Comparison of ENCODE assay signal across 15 cellular contexts in genomic region chr18:26017929-26018328, GRCh38.
A peak's percentile ranks its signal among the peaks of the same experiment; 100 is the strongest.
DNase-seq lines count a peak whose midpoint lies in the region; ATAC-seq, FAIRE-seq and TF ChIP-seq lines count a peak whose summit lies in the region.
"Had no signal": no experiment of that assay in that cellular context is flagged by ENCODE, and none has a peak within 500 bp of the region (broad histone marks: within the 10 kb centered on the region; RNA-seq: fewer than 3 reads in every experiment).

No MANE protein-coding gene starts in this region.

- no peaks in the 10 kb centered on the region for H3K27me3 Mint-ChIP-seq in natural killer cell treated with Interleukin-12 subunit alpha and Interleukin-12 subunit beta and Interleukin-15 and Interleukin-18, amount 100 ng/mL, for 72 hours
- H3K27me3 Mint-ChIP-seq in CD8-positive, alpha-beta T cell (ENCODE audit: low read depth), result no peaks in the 10 kb centered on the region
- H3K27me3 Mint-ChIP-seq: activated CD4-positive, alpha-beta T cell treated with anti-CD3 and anti-CD28 coated beads, Interleukin-2, amount 10 ng/mL, durations not matched to agents 24 days and 14 days; central memory CD8-positive, alpha-beta T cell had no signal

- H3K4me1 ChIP-seq in effector memory CD4-positive, alpha-beta T cell (ENCODE audit: control insufficient read depth, insufficient read depth, low read length, poor library complexity, severe bottlenecking), result no peaks in the 10 kb centered on the region
- H3K4me1 ChIP-seq in CD8-positive, alpha-beta T cell (ENCODE audit: insufficient read depth, low read length), result no peaks in the 10 kb centered on the region
- H3K4me1 ChIP-seq: SJSA1 had no signal

- peaks cover 37% of the 10 kb centered on the region for H3K36me3 Mint-ChIP-seq in natural killer cell treated with Interleukin-12 subunit alpha and Interleukin-12 subunit beta and Interleukin-15 and Interleukin-18, amount 100 ng/mL, for 72 hours
- peaks cover 75% of the 10 kb centered on the region for H3K36me3 Mint-ChIP-seq in CD8-positive, alpha-beta T cell

- in situ Hi-C loops in GM13976 (cut with MboI; ENCODE audit: low sequenced_read_pairs, unreplicated experiment), result no loop called here

- intact Hi-C loops in CD8-positive, alpha-beta T cell (cut with DNase I, micrococcal nuclease), result no loop called here

- DNase-seq in GM13976 (ENCODE audit: low spot score), result peak; percentile 18
- peak; percentile 2 for DNase-seq in NCI-H446 treated with DMSO at 0.1 percent for 48 hours (lab: John Stamatoyannopoulos, UW)
- DNase-seq in erythroblast (lab: John Stamatoyannopoulos, UW), result peak; percentile 52 to 54
- no peak for DNase-seq in natural killer cell treated with Interleukin-12 subunit alpha and Interleukin-12 subunit beta and Interleukin-15 and Interleukin-18, amount 100 ng/mL, for 72 hours (ENCODE audit: low spot score)
- DNase-seq in effector memory CD4-positive, alpha-beta T cell, result no peak
- DNase-seq in CD8-positive, alpha-beta T cell, result no peak
- DNase-seq: activated CD4-positive, alpha-beta T cell treated with anti-CD3 and anti-CD28 coated beads, Interleukin-2, amount 10 ng/mL, durations not matched to agents 24 days and 14 days; activated gamma-delta T cell treated with Interleukin-2 at 50 U/mL for 16 hours; stimulated activated CD4-positive, alpha-beta T cell treated with anti-CD3 and anti-CD28 coated beads, Interleukin-15, amount 100 ng/mL, for 24 hours had no signal

- no peaks in the 10 kb centered on the region for H3K27me3 ChIP-seq in effector memory CD4-positive, alpha-beta T cell (replicated peaks; ENCODE audit: control insufficient read depth, insufficient read depth, low read length, poor library complexity, severe bottlenecking)
- H3K27me3 ChIP-seq in CD8-positive, alpha-beta T cell (ENCODE audit: insufficient read depth, low read length), result no peaks in the 10 kb centered on the region
- H3K27me3 ChIP-seq: neutrophil, SJSA1 had no signal

- peaks cover 2 to 11% of the 10 kb centered on the region in 2 donors for H3K4me1 Mint-ChIP-seq in natural killer cell treated with Interleukin-12 subunit alpha and Interleukin-12 subunit beta and Interleukin-15 and Interleukin-18, amount 100 ng/mL, for 72 hours (ENCODE audit: low read depth in 2 of 2)
- H3K4me1 Mint-ChIP-seq in CD8-positive, alpha-beta T cell (ENCODE audit: low read depth), result no peaks in the 10 kb centered on the region

- peak overlapping the region in 1 of 2 donors; percentile 62 for H3K27ac Mint-ChIP-seq in natural killer cell treated with Interleukin-12 subunit alpha and Interleukin-12 subunit beta and Interleukin-15 and Interleukin-18, amount 100 ng/mL, for 72 hours
- H3K27ac Mint-ChIP-seq in CD8-positive, alpha-beta T cell, result no peak overlapping the region
- H3K27ac Mint-ChIP-seq: activated CD4-positive, alpha-beta T cell treated with anti-CD3 and anti-CD28 coated beads, Interleukin-2, amount 10 ng/mL, durations not matched to agents 24 days and 14 days had no signal

- no peaks in the 10 kb centered on the region for H3K9me3 ChIP-seq in effector memory CD4-positive, alpha-beta T cell (ENCODE audit: control insufficient read depth, low read length)
- H3K9me3 ChIP-seq in CD8-positive, alpha-beta T cell (ENCODE audit: low read length), result no peaks in the 10 kb centered on the region
- H3K9me3 ChIP-seq: HAP-1, neutrophil, SJSA1 had no signal

- ATAC-seq in natural killer cell treated with Interleukin-12 subunit alpha and Interleukin-12 subunit beta and Interleukin-15 and Interleukin-18, amount 100 ng/mL, for 72 hours, result no peak
- no peak for ATAC-seq in HG03039 (IDR thresholded peaks at IDR 0.05; ENCODE audit: unreplicated experiment)
- no peak for ATAC-seq in CD8-positive, alpha-beta T cell

- H3K36me3 ChIP-seq in effector memory CD4-positive, alpha-beta T cell (ENCODE audit: control insufficient read depth, insufficient read depth, low read length), result peaks cover 45% of the 10 kb centered on the region
- peaks cover 27% of the 10 kb centered on the region for H3K36me3 ChIP-seq in CD8-positive, alpha-beta T cell (ENCODE audit: insufficient read depth, low read length)

- TF ChIP-seq POLR2A in erythroblast (IDR thresholded peaks at IDR 0.05; ENCODE audit: low read length), result no peak

- no peak overlapping the region for H3K27ac ChIP-seq in effector memory CD4-positive, alpha-beta T cell (ENCODE audit: insufficient read depth, low read length, poor library complexity, severe bottlenecking)
- no peak overlapping the region for H3K27ac ChIP-seq in CD8-positive, alpha-beta T cell (ENCODE audit: low read depth, low read length)
- H3K27ac ChIP-seq: neutrophil, SJSA1 had no signal

- POLR2A ChIA-PET in CD8-positive, alpha-beta T cell (lab: Charles Lee), result no interaction called here

- TF ChIP-seq CTCF in GM13976 (IDR thresholded peaks at IDR 0.05; ENCODE audit: borderline replicate concordance, control extremely low read depth, extremely low read depth, insufficient read depth, missing control alignments), result no peak
- TF ChIP-seq CTCF in CD8-positive, alpha-beta T cell (IDR thresholded peaks at IDR 0.05), result no peak

- CTCF ChIA-PET in CD8-positive, alpha-beta T cell (lab: Charles Lee), result no interaction called here

- no peak overlapping the region for H3K4me3 ChIP-seq in effector memory CD4-positive, alpha-beta T cell (ENCODE audit: insufficient read depth, low read depth, low read length, poor library complexity, severe bottlenecking)
- no peak overlapping the region for H3K4me3 ChIP-seq in CD8-positive, alpha-beta T cell (ENCODE audit: low read depth, low read length)
- H3K4me3 ChIP-seq: HAP-1, SJSA1 had no signal

- no peak overlapping the region for H3K4me3 Mint-ChIP-seq in natural killer cell treated with Interleukin-12 subunit alpha and Interleukin-12 subunit beta and Interleukin-15 and Interleukin-18, amount 100 ng/mL, for 72 hours
- no peak overlapping the region for H3K4me3 Mint-ChIP-seq in CD8-positive, alpha-beta T cell
- H3K4me3 Mint-ChIP-seq: activated CD4-positive, alpha-beta T cell treated with anti-CD3 and anti-CD28 coated beads, Interleukin-2, amount 10 ng/mL, durations not matched to agents 24 days and 14 days; central memory CD8-positive, alpha-beta T cell had no signal

- peak; percentile 94 for FAIRE-seq in A204.1 (lab: Jason Lieb, UNC)

- H3K9me3 Mint-ChIP-seq in natural killer cell treated with Interleukin-12 subunit alpha and Interleukin-12 subunit beta and Interleukin-15 and Interleukin-18, amount 100 ng/mL, for 72 hours, result no peaks in the 10 kb centered on the region
- H3K9me3 Mint-ChIP-seq in CD8-positive, alpha-beta T cell, result no peaks in the 10 kb centered on the region
- H3K9me3 Mint-ChIP-seq: activated CD4-positive, alpha-beta T cell treated with anti-CD3 and anti-CD28 coated beads, Interleukin-2, amount 10 ng/mL, durations not matched to agents 24 days and 14 days; central memory CD8-positive, alpha-beta T cell had no signal

Comparison
In these comparisons a context has a peak if more than half of its experiments do, and no peak if none do; other contexts are left out.
1. DNase-seq: peak in GM13976 (single experiment), NCI-H446 treated with DMSO at 0.1 percent for 48 hours (single experiment) and erythroblast (2 of 2); none in natural killer cell treated with Interleukin-12 subunit alpha and Interleukin-12 subunit beta and Interleukin-15 and Interleukin-18, amount 100 ng/mL, for 72 hours (single experiment), effector memory CD4-positive, alpha-beta T cell (0 of 3) and CD8-positive, alpha-beta T cell (0 of 7).